25 cellular contexts compared by ENCODE assay signal in genomic region chr10:125072824-125073223, GRCh38.
"Had no signal": no experiment of that assay in that cellular context is flagged by ENCODE, and none has a peak within 500 bp of the region (broad histone marks: within the 10 kb centered on the region; RNA-seq: fewer than 3 reads in every experiment).

No MANE protein-coding gene starts in this region.

- H3K4me3 ChIP-seq: ascending aorta, body of pancreas, K562, SJSA1 had no signal

- H3K27ac Mint-ChIP-seq: activated CD4-positive, alpha-beta memory T cell treated with anti-CD3 and anti-CD28 coated beads for 36 hours; activated naive CD4-positive, alpha-beta T cell treated with anti-CD3 and anti-CD28 coated beads, Interleukin-2, amount 50 U/mL, for 72 hours; activated naive CD8-positive, alpha-beta T cell treated with anti-CD3 and anti-CD28 coated beads, Interleukin-2, amount 50 U/mL, for 24 hours; T-helper 1 cell treated with Interleukin-12 subunit alpha and Interleukin-12 subunit beta and Interleukin-4 antibody, amounts not matched to agents 30 μg/mL and 1 μg/mL, for 36 hours; WTC11 had no signal

- H3K36me3 Mint-ChIP-seq: activated CD4-positive, alpha-beta memory T cell treated with anti-CD3 and anti-CD28 coated beads for 36 hours; activated naive CD4-positive, alpha-beta T cell treated with anti-CD3 and anti-CD28 coated beads, Interleukin-2, amount 50 U/mL, for 72 hours had no signal

- DNase-seq: activated CD4-positive, alpha-beta memory T cell treated with anti-CD3 and anti-CD28 coated beads for 36 hours; activated CD4-positive, alpha-beta T cell treated with anti-CD3 and anti-CD28 coated beads for 48 hours; activated CD4-positive, CD25-positive, alpha-beta regulatory T cell treated with anti-CD3 and anti-CD28 coated beads, Interleukin-2, amount 50 U/mL, for 72 hours; activated CD8-positive, alpha-beta memory T cell treated with anti-CD3 and anti-CD28 coated beads for 24 hours; activated effector memory CD4-positive, alpha-beta T cell treated with anti-CD3 and anti-CD28 coated beads, Interleukin-2, amount 50 U/mL, for 16 hours; activated naive CD4-positive, alpha-beta T cell treated with Interleukin-2 at 50 U/mL for 16 hours; activated naive CD8-positive, alpha-beta T cell treated with anti-CD3 and anti-CD28 coated beads, Interleukin-2, amount 50 U/mL, for 24 hours; activated T-cell treated with anti-CD3 and anti-CD28 coated beads, Interleukin-2, amount 50 U/mL, for 4 hours; amniotic stem cell; body of pancreas; Karpas-422; NCI-H1105 treated with DMSO at 0.1 percent for 48 hours; NCI-H1436 treated with DMSO at 0.1 percent for 48 hours; NCI-H187; NCI-H2081; NCI-H524; PC-3; SHP77 had no signal

- ATAC-seq: activated naive CD4-positive, alpha-beta T cell treated with anti-CD3 and anti-CD28 coated beads, Interleukin-2, amount 50 U/mL, for 72 hours; activated naive CD8-positive, alpha-beta T cell treated with anti-CD3 and anti-CD28 coated beads, Interleukin-2, amount 50 U/mL, for 24 hours; activated T-cell treated with anti-CD3 and anti-CD28 coated beads, Interleukin-2, amount 50 U/mL, for 4 hours; body of pancreas; K562; PC-3; SK-N-SH treated with all-trans-retinoic acid at 6 μM for 48 hours; WTC11 had no signal

- H3K27ac ChIP-seq: ascending aorta, body of pancreas, SJSA1 had no signal

- H3K9me3 ChIP-seq: ascending aorta, body of pancreas, SJSA1 had no signal

- H3K9me3 Mint-ChIP-seq: activated CD4-positive, alpha-beta memory T cell treated with anti-CD3 and anti-CD28 coated beads for 36 hours; activated naive CD4-positive, alpha-beta T cell treated with anti-CD3 and anti-CD28 coated beads, Interleukin-2, amount 50 U/mL, for 72 hours; activated naive CD8-positive, alpha-beta T cell treated with anti-CD3 and anti-CD28 coated beads, Interleukin-2, amount 50 U/mL, for 24 hours; activated T-cell treated with anti-CD3 and anti-CD28 coated beads, Interleukin-2, amount 50 U/mL, for 4 hours; T-helper 1 cell treated with Interleukin-12 subunit alpha and Interleukin-12 subunit beta and Interleukin-4 antibody, amounts not matched to agents 30 μg/mL and 1 μg/mL, for 36 hours had no signal

- H3K4me1 Mint-ChIP-seq: activated naive CD8-positive, alpha-beta T cell treated with anti-CD3 and anti-CD28 coated beads, Interleukin-2, amount 50 U/mL, for 24 hours had no signal

- H3K4me3 Mint-ChIP-seq: activated CD4-positive, alpha-beta memory T cell treated with anti-CD3 and anti-CD28 coated beads for 36 hours; activated naive CD8-positive, alpha-beta T cell treated with anti-CD3 and anti-CD28 coated beads, Interleukin-2, amount 50 U/mL, for 24 hours; activated T-cell treated with anti-CD3 and anti-CD28 coated beads, Interleukin-2, amount 50 U/mL, for 4 hours; T-helper 1 cell treated with Interleukin-12 subunit alpha and Interleukin-12 subunit beta and Interleukin-4 antibody, amounts not matched to agents 30 μg/mL and 1 μg/mL, for 36 hours; WTC11 had no signal

- H3K27me3 ChIP-seq: ascending aorta, body of pancreas, SJSA1 had no signal
